8 cellular contexts compared by ENCODE assay signal in genomic region chr17:40098846-40099626, GRCh38. TPM values are rescaled to one million over a fixed set of nuclear protein-coding genes. Genes with fewer than 3 reads are reported as not detected.
DNase-seq lines count a peak whose midpoint lies in the region; ATAC-seq and TF ChIP-seq lines count a peak whose summit lies in the region.

No MANE protein-coding gene starts in this region.

- H3K4me3 ChIP-seq in GM08714 (ENCODE audit: low read length) (peak overlapping the region; percentile 63; the same call in 1 of the 2 replicates), parathyroid adenoma (ENCODE audit: low read depth, low read length) (peak overlapping the region; percentile 75), tibial artery (peak overlapping the region; percentile 76 to 87)

- H2AFZ ChIP-seq in parathyroid adenoma: peak overlapping the region; percentile 93

- ATAC-seq in HG02678 (IDR thresholded peaks at IDR 0.05; ENCODE audit: unreplicated experiment): peak; percentile 58
- ATAC-seq in activated naive CD8-positive, alpha-beta T cell treated with anti-CD3 and anti-CD28 coated beads, Interleukin-2, amount 50 U/mL, for 24 hours: peak; percentile 62
- peak; percentile 82 for ATAC-seq in Right ventricle myocardium superior (ENCODE audit: poor library complexity)

- no peaks in the 10 kb centered on the region for H3K9me3 Mint-ChIP-seq in activated naive CD8-positive, alpha-beta T cell treated with anti-CD3 and anti-CD28 coated beads, Interleukin-2, amount 50 U/mL, for 24 hours

- H3K36me3 ChIP-seq in parathyroid adenoma (ENCODE audit: control insufficient read depth, insufficient read depth, low read length): no peaks in the 10 kb centered on the region
- peaks cover 31 to 35% (median 35%) of the 10 kb centered on the region in 3 donors for H3K36me3 ChIP-seq in tibial artery

- H3K9me3 ChIP-seq in parathyroid adenoma (ENCODE audit: control insufficient read depth, low read length): no peaks in the 10 kb centered on the region
- no peaks in the 10 kb centered on the region for H3K9me3 ChIP-seq in tibial artery

- H3K79me2 ChIP-seq in parathyroid adenoma: no peaks in the 10 kb centered on the region

- peaks cover 20% of the 10 kb centered on the region for H3K36me3 Mint-ChIP-seq in activated naive CD8-positive, alpha-beta T cell treated with anti-CD3 and anti-CD28 coated beads, Interleukin-2, amount 50 U/mL, for 24 hours (ENCODE audit: low read depth)

- peak overlapping the region; percentile 63 for H3K9ac ChIP-seq in parathyroid adenoma

- DNase-seq in NCI-H1417 (lab: John Stamatoyannopoulos, UW) (peak; percentile 94 to 99 (median 99)), SW 1271 (lab: John Stamatoyannopoulos, UW) (peak; percentile 98 to 99), Right ventricle myocardium superior (peak; percentile 100), tibial artery (peak; percentile 100)
- DNase-seq in activated naive CD8-positive, alpha-beta T cell treated with anti-CD3 and anti-CD28 coated beads, Interleukin-2, amount 50 U/mL, for 24 hours: peak; percentile 99

- H3K4me3 Mint-ChIP-seq in activated naive CD8-positive, alpha-beta T cell treated with anti-CD3 and anti-CD28 coated beads, Interleukin-2, amount 50 U/mL, for 24 hours: peak overlapping the region; percentile 92

- peak overlapping the region; percentile 85 for H3K4me2 ChIP-seq in parathyroid adenoma (ENCODE audit: low read length)

- peak overlapping the region; percentile 98 for H3K27ac Mint-ChIP-seq in activated naive CD8-positive, alpha-beta T cell treated with anti-CD3 and anti-CD28 coated beads, Interleukin-2, amount 50 U/mL, for 24 hours

- intact Hi-C loops in Right ventricle myocardium superior (cut with DNase I): no loop called here
- intact Hi-C loops in tibial artery (cut with DNase I; ENCODE audit: low total_unique reads): no loop called here

- TF ChIP-seq CTCF in parathyroid adenoma (IDR thresholded peaks at IDR 0.05) (no peak), tibial artery (IDR thresholded peaks at IDR 0.05) (peak in 1 of 2 experiments; percentile 23)

- H3K27ac ChIP-seq in parathyroid adenoma (peak overlapping the region; percentile 91), tibial artery (peak overlapping the region; percentile 94 to 98)

- H3K4me1 ChIP-seq in parathyroid adenoma (peaks cover 29% of the 10 kb centered on the region), tibial artery (peaks cover 0 to 79% (median 66%) of the 10 kb centered on the region in 4 donors)

- no peaks in the 10 kb centered on the region for H3K27me3 Mint-ChIP-seq in activated naive CD8-positive, alpha-beta T cell treated with anti-CD3 and anti-CD28 coated beads, Interleukin-2, amount 50 U/mL, for 24 hours

- H3K4me1 Mint-ChIP-seq in activated naive CD8-positive, alpha-beta T cell treated with anti-CD3 and anti-CD28 coated beads, Interleukin-2, amount 50 U/mL, for 24 hours: peaks cover 90% of the 10 kb centered on the region

- H3K27me3 ChIP-seq in parathyroid adenoma (ENCODE audit: control insufficient read depth, insufficient read depth, low read length) (no peaks in the 10 kb centered on the region), tibial artery (no peaks in the 10 kb centered on the region)

RNA-seq across cellular contexts. Expression of gene NR1D1, which starts 1.4 kb away (rescaled TPM):
- 21.1 TPM for total RNA-seq in Right ventricle myocardium superior

RNA-seq across cellular contexts. Expression of gene MSL1, which starts 22.7 kb away (rescaled TPM):
- 46.8 TPM for total RNA-seq in Right ventricle myocardium superior

RNA-seq across cellular contexts. Expression of gene THRA, which starts 36.3 kb away (rescaled TPM):
- total RNA-seq in Right ventricle myocardium superior: 80.0 TPM

RNA-seq across cellular contexts. Expression of gene CASC3, which starts 41.3 kb away (rescaled TPM):
- 45.9 TPM for total RNA-seq in Right ventricle myocardium superior

RNA-seq across cellular contexts. Expression of gene MED24, which starts 44.8 kb away (rescaled TPM):
- total RNA-seq in Right ventricle myocardium superior: 54.0 TPM

Comparison
In these comparisons a context has a peak if more than half of its experiments do, and no peak if none do; other contexts are left out.
1. Peak in every context shown above with its lines: DNase-seq, ATAC-seq, H3K4me3 ChIP-seq and H3K27ac ChIP-seq.